ENCODE assay signal across 15 cellular contexts in the genomic region with DNA sequence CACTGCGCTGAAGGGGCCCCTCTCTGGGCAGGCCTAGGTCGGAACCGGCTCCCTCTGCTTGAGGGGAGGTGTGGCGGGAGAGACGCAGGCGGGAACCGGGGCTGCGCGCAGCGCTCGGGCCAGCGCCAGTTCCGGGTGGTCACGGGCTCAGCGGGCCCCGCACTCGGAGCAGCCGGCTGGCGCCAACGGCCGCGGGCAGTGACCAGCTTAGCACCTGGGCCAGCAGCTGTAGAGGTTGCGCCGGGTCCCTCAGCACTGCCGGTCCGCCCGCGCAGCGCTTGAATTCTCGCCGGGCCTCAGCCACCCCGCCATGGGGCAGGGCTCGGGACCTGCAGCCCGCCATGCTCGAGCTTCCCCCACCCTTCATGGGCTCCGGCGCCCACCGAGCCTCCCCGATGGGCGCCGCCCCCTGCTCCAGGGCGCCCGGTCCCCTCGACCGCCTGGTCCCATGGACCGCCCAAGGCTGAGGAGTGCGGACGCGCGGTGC.
A peak's percentile ranks its signal among the peaks of the same experiment; 100 is the strongest.
DNase-seq lines count a peak whose midpoint lies in the region; ATAC-seq and TF ChIP-seq lines count a peak whose summit lies in the region.
"Had no signal": no experiment of that assay in that cellular context is flagged by ENCODE, and none has a peak within 500 bp of the region (broad histone marks: within the 10 kb centered on the region; RNA-seq: fewer than 3 reads in every experiment).

No MANE protein-coding gene starts in this region.

- CTCF ChIA-PET in WTC11 (lab: Charles Lee), result interaction anchor here (1.0 to 1.6 kb wide), 2 partner anchors 12 to 31 kb away, joined by 3 to 4 read pairs; no protein-coding TSS in a partner anchor
- CTCF ChIA-PET in naive thymus-derived CD4-positive, alpha-beta T cell (lab: Charles Lee), result no interaction called here

- no peak overlapping the region for H3K27ac Mint-ChIP-seq in activated naive CD8-positive, alpha-beta T cell treated with anti-CD3 and anti-CD28 coated beads, Interleukin-2, amount 10 ng/mL, durations not matched to agents 7 days and 5 days
- H3K27ac Mint-ChIP-seq in activated naive CD8-positive, alpha-beta T cell treated with anti-CD3 and anti-CD28 coated beads, Interleukin-2, amount 50 U/mL, for 24 hours, result no peak overlapping the region
- H3K27ac Mint-ChIP-seq in WTC11, result no peak overlapping the region
- no peak overlapping the region for H3K27ac Mint-ChIP-seq in naive thymus-derived CD4-positive, alpha-beta T cell
- H3K27ac Mint-ChIP-seq: CD4-positive, alpha-beta memory T cell had no signal

- intact Hi-C loops in naive thymus-derived CD4-positive, alpha-beta T cell (cut with micrococcal nuclease), result no loop called here
- intact Hi-C loops in upper lobe of right lung (cut with DNase I), result no loop called here

- H3K27me3 Mint-ChIP-seq in activated naive CD8-positive, alpha-beta T cell treated with anti-CD3 and anti-CD28 coated beads, Interleukin-2, amount 10 ng/mL, durations not matched to agents 7 days and 5 days, result no peaks in the 10 kb centered on the region
- no peaks in the 10 kb centered on the region for H3K27me3 Mint-ChIP-seq in activated naive CD8-positive, alpha-beta T cell treated with anti-CD3 and anti-CD28 coated beads, Interleukin-2, amount 50 U/mL, for 24 hours
- no peaks in the 10 kb centered on the region for H3K27me3 Mint-ChIP-seq in WTC11 (ENCODE audit: low read depth)
- H3K27me3 Mint-ChIP-seq in naive thymus-derived CD4-positive, alpha-beta T cell, result no peaks in the 10 kb centered on the region
- H3K27me3 Mint-ChIP-seq: CD4-positive, alpha-beta memory T cell had no signal

- H3K4me3 ChIP-seq in naive thymus-derived CD4-positive, alpha-beta T cell (ENCODE audit: low read length), result no peak overlapping the region
- H3K4me3 ChIP-seq in upper lobe of right lung, result no peak overlapping the region
- H3K4me3 ChIP-seq: MG63 had no signal

- H3K27me3 ChIP-seq in naive thymus-derived CD4-positive, alpha-beta T cell (ENCODE audit: control insufficient read depth in 2 of 2, insufficient read depth in 2 of 2, low read length in 2 of 2), result no peaks in the 10 kb centered on the region
- H3K27me3 ChIP-seq in upper lobe of right lung, result no peaks in the 10 kb centered on the region
- H3K27me3 ChIP-seq: MG63 had no signal

- no peak for TF ChIP-seq CTCF in WTC11 (IDR thresholded peaks at IDR 0.05)
- TF ChIP-seq CTCF in upper lobe of right lung (IDR thresholded peaks at IDR 0.05), result no peak

- H3K9me3 Mint-ChIP-seq in activated naive CD8-positive, alpha-beta T cell treated with anti-CD3 and anti-CD28 coated beads, Interleukin-2, amount 10 ng/mL, durations not matched to agents 7 days and 5 days, result peaks cover 13% of the 10 kb centered on the region
- H3K9me3 Mint-ChIP-seq in activated naive CD8-positive, alpha-beta T cell treated with anti-CD3 and anti-CD28 coated beads, Interleukin-2, amount 50 U/mL, for 24 hours, result peaks cover 18% of the 10 kb centered on the region
- H3K9me3 Mint-ChIP-seq in WTC11, result peaks cover 37% of the 10 kb centered on the region
- H3K9me3 Mint-ChIP-seq in naive thymus-derived CD4-positive, alpha-beta T cell, result peaks cover 0 to 20% (median 8%) of the 10 kb centered on the region in 11 donors

- DNase-seq in activated naive CD8-positive, alpha-beta T cell treated with anti-CD3 and anti-CD28 coated beads, Interleukin-2, amount 10 ng/mL, durations not matched to agents 7 days and 5 days, result peak; percentile 15
- DNase-seq in activated naive CD8-positive, alpha-beta T cell treated with anti-CD3 and anti-CD28 coated beads, Interleukin-2, amount 50 U/mL, for 24 hours, result no peak
- DNase-seq in WTC11 (ENCODE audit: low spot score) (no peak), upper lobe of right lung (no peak), NCI-H2196 (lab: John Stamatoyannopoulos, UW; ENCODE audit: unreplicated experiment) (no peak), NCI-H1048 (lab: John Stamatoyannopoulos, UW) (no peak), cerebellar cortex (ENCODE audit: low spot score) (no peak)
- no peak for DNase-seq in naive thymus-derived CD4-positive, alpha-beta T cell
- DNase-seq: CD4-positive, alpha-beta memory T cell; Karpas-422; MG63; NCI-H1105; NCI-H187 treated with DMSO at 0.1 percent for 48 hours; NCI-H446; NCI-H82 had no signal

- ATAC-seq in activated naive CD8-positive, alpha-beta T cell treated with anti-CD3 and anti-CD28 coated beads, Interleukin-2, amount 10 ng/mL, durations not matched to agents 7 days and 5 days (ENCODE audit: low read depth), result no peak
- ATAC-seq in activated naive CD8-positive, alpha-beta T cell treated with anti-CD3 and anti-CD28 coated beads, Interleukin-2, amount 50 U/mL, for 24 hours, result no peak
- peak; percentile 38; the same call in 1 of the 2 replicates for ATAC-seq in WTC11
- ATAC-seq in naive thymus-derived CD4-positive, alpha-beta T cell, result peak; percentile 29
- peak; percentile 41 for ATAC-seq in upper lobe of right lung

- POLR2A ChIA-PET in activated naive CD8-positive, alpha-beta T cell treated with anti-CD3 and anti-CD28 coated beads, Interleukin-2, amount 10 ng/mL, durations not matched to agents 7 days and 5 days (lab: Charles Lee), result no interaction called here
- POLR2A ChIA-PET in WTC11 (lab: Charles Lee), result no interaction called here
- POLR2A ChIA-PET in naive thymus-derived CD4-positive, alpha-beta T cell (lab: Charles Lee), result no interaction called here

- H3K36me3 Mint-ChIP-seq in activated naive CD8-positive, alpha-beta T cell treated with anti-CD3 and anti-CD28 coated beads, Interleukin-2, amount 10 ng/mL, durations not matched to agents 7 days and 5 days, result no peaks in the 10 kb centered on the region
- no peaks in the 10 kb centered on the region for H3K36me3 Mint-ChIP-seq in activated naive CD8-positive, alpha-beta T cell treated with anti-CD3 and anti-CD28 coated beads, Interleukin-2, amount 50 U/mL, for 24 hours (ENCODE audit: low read depth)
- H3K36me3 Mint-ChIP-seq in WTC11, result peaks cover 31% of the 10 kb centered on the region
- no peaks in the 10 kb centered on the region for H3K36me3 Mint-ChIP-seq in naive thymus-derived CD4-positive, alpha-beta T cell
- H3K36me3 Mint-ChIP-seq: CD4-positive, alpha-beta memory T cell had no signal

- no peak overlapping the region for H3K27ac ChIP-seq in naive thymus-derived CD4-positive, alpha-beta T cell (ENCODE audit: low read depth, low read length)
- H3K27ac ChIP-seq in upper lobe of right lung, result no peak overlapping the region

- no peaks in the 10 kb centered on the region for H3K4me1 ChIP-seq in naive thymus-derived CD4-positive, alpha-beta T cell (ENCODE audit: control insufficient read depth in 2 of 2, insufficient read depth in 2 of 2, low read length in 2 of 2)
- H3K4me1 ChIP-seq in upper lobe of right lung, result no peaks in the 10 kb centered on the region

- no peaks in the 10 kb centered on the region for H3K36me3 ChIP-seq in naive thymus-derived CD4-positive, alpha-beta T cell (ENCODE audit: control insufficient read depth in 2 of 3, insufficient read depth in 3 of 3, low read length in 3 of 3)
- H3K36me3 ChIP-seq in upper lobe of right lung, result no peaks in the 10 kb centered on the region
- H3K36me3 ChIP-seq: MG63 had no signal

- H3K4me3 Mint-ChIP-seq in activated naive CD8-positive, alpha-beta T cell treated with anti-CD3 and anti-CD28 coated beads, Interleukin-2, amount 10 ng/mL, durations not matched to agents 7 days and 5 days, result no peak overlapping the region
- no peak overlapping the region for H3K4me3 Mint-ChIP-seq in activated naive CD8-positive, alpha-beta T cell treated with anti-CD3 and anti-CD28 coated beads, Interleukin-2, amount 50 U/mL, for 24 hours
- no peak overlapping the region for H3K4me3 Mint-ChIP-seq in WTC11
- no peak overlapping the region for H3K4me3 Mint-ChIP-seq in naive thymus-derived CD4-positive, alpha-beta T cell
- H3K4me3 Mint-ChIP-seq: CD4-positive, alpha-beta memory T cell had no signal

- H3K9me3 ChIP-seq in naive thymus-derived CD4-positive, alpha-beta T cell (ENCODE audit: control insufficient read depth in 2 of 3, low read length in 3 of 3), result no peaks in the 10 kb centered on the region
- H3K9me3 ChIP-seq in upper lobe of right lung, result no peaks in the 10 kb centered on the region
- H3K9me3 ChIP-seq: MG63 had no signal

- no peaks in the 10 kb centered on the region for H3K4me1 Mint-ChIP-seq in activated naive CD8-positive, alpha-beta T cell treated with anti-CD3 and anti-CD28 coated beads, Interleukin-2, amount 10 ng/mL, durations not matched to agents 7 days and 5 days
- H3K4me1 Mint-ChIP-seq in activated naive CD8-positive, alpha-beta T cell treated with anti-CD3 and anti-CD28 coated beads, Interleukin-2, amount 50 U/mL, for 24 hours, result no peaks in the 10 kb centered on the region
- 0 out of 2 replicates have a peak, but pooled peaks cover 5% of the 10 kb centered on the region for H3K4me1 Mint-ChIP-seq in WTC11
- no peaks in the 10 kb centered on the region for H3K4me1 Mint-ChIP-seq in naive thymus-derived CD4-positive, alpha-beta T cell
- H3K4me1 Mint-ChIP-seq: CD4-positive, alpha-beta memory T cell had no signal

TF ChIP-seq in WTC11, 78 proteins besides CTCF, POLR2A, EP300 and RAD21 (continues in another document):
- TF ChIP-seq ZNF232 (CRISPR knock-in tag; IDR thresholded peaks at IDR 0.05), result no peak
- TF ChIP-seq NFYB (CRISPR knock-in tag; conservative IDR thresholded peaks at IDR 0.05; ENCODE audit: low read depth), result no peak
- TF ChIP-seq, protein P1, sequence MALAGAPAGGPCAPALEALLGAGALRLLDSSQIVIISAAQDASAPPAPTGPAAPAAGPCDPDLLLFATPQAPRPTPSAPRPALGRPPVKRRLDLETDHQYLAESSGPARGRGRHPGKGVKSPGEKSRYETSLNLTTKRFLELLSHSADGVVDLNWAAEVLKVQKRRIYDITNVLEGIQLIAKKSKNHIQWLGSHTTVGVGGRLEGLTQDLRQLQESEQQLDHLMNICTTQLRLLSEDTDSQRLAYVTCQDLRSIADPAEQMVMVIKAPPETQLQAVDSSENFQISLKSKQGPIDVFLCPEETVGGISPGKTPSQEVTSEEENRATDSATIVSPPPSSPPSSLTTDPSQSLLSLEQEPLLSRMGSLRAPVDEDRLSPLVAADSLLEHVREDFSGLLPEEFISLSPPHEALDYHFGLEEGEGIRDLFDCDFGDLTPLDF (CRISPR knock-in tag; IDR thresholded peaks at IDR 0.05), result no peak
- TF ChIP-seq, protein P2, sequence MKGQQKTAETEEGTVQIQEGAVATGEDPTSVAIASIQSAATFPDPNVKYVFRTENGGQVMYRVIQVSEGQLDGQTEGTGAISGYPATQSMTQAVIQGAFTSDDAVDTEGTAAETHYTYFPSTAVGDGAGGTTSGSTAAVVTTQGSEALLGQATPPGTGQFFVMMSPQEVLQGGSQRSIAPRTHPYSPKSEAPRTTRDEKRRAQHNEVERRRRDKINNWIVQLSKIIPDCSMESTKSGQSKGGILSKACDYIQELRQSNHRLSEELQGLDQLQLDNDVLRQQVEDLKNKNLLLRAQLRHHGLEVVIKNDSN (CRISPR knock-in tag; IDR thresholded peaks at IDR 0.05), result no peak
- TF ChIP-seq SOX15 (CRISPR knock-in tag; IDR thresholded peaks at IDR 0.05), result no peak
- TF ChIP-seq RELA (CRISPR knock-in tag; IDR thresholded peaks at IDR 0.05; ENCODE audit: borderline replicate concordance), result no peak
- TF ChIP-seq CREM (CRISPR knock-in tag; IDR thresholded peaks at IDR 0.05), result no peak
- no peak for TF ChIP-seq ELF4 (CRISPR knock-in tag; IDR thresholded peaks at IDR 0.05; ENCODE audit: low read depth)
- no peak for TF ChIP-seq MXD4 (CRISPR knock-in tag; IDR thresholded peaks at IDR 0.05; ENCODE audit: borderline replicate concordance)
- TF ChIP-seq ETV6 (CRISPR knock-in tag; IDR thresholded peaks at IDR 0.05), result no peak

Comparison
In these comparisons a context has a peak if more than half of its experiments do, and no peak if none do; other contexts are left out.
1. ATAC-seq: peak in WTC11 (single experiment), naive thymus-derived CD4-positive, alpha-beta T cell (single experiment) and upper lobe of right lung (single experiment); none in activated naive CD8-positive, alpha-beta T cell treated with anti-CD3 and anti-CD28 coated beads, Interleukin-2, amount 10 ng/mL, durations not matched to agents 7 days and 5 days (single experiment) and activated naive CD8-positive, alpha-beta T cell treated with anti-CD3 and anti-CD28 coated beads, Interleukin-2, amount 50 U/mL, for 24 hours (single experiment).